ENCODE assay signal across 18 cellular contexts in genomic region chr9:133713960-133714495, GRCh38. TPM values are rescaled to one million over a fixed set of nuclear protein-coding genes. Genes with fewer than 3 reads are reported as not detected.
A peak's percentile ranks its signal among the peaks of the same experiment; 100 is the strongest.
DNase-seq lines count a peak whose midpoint lies in the region; ATAC-seq and TF ChIP-seq lines count a peak whose summit lies in the region.
"Had no signal": no experiment of that assay in that cellular context is flagged by ENCODE, and none has a peak within 500 bp of the region (broad histone marks: within the 10 kb centered on the region; RNA-seq: fewer than 3 reads in every experiment).

No MANE protein-coding gene starts in this region.

- H3K9me3 ChIP-seq in lower lobe of right lung (no peaks in the 10 kb centered on the region), smooth muscle cell (replicated peaks; ENCODE audit: low read depth) (no peaks in the 10 kb centered on the region)
- H3K9me3 ChIP-seq: heart left ventricle, thyroid gland had no signal

- WGBS in smooth muscle cell (ENCODE audit: low lambda C conversion rate): 71% methylated on average over 18 of the region's 18 CpGs

- H3K9ac ChIP-seq in smooth muscle cell (ENCODE audit: low read depth): peak overlapping the region; percentile 53
- H3K9ac ChIP-seq: GM23248 had no signal

- H3K27ac Mint-ChIP-seq in activated CD4-positive, alpha-beta T cell treated with anti-CD3 and anti-CD28 coated beads for 36 hours: no peak overlapping the region
- H3K27ac Mint-ChIP-seq in central memory CD8-positive, alpha-beta T cell (ENCODE audit: low read depth): peak overlapping the region; percentile 47
- H3K27ac Mint-ChIP-seq in stimulated activated naive B cell treated with anti-CD40 and anti-IgM and Interleukin-4, amounts not matched to agents 10 μg/mL and 1 μg/mL and 100 μg/mL, for 72 hours: no peak overlapping the region

- H3K27ac ChIP-seq in lower lobe of right lung (peak overlapping the region; percentile 18), smooth muscle cell (ENCODE audit: low read depth) (peak overlapping the region; percentile 97)
- H3K27ac ChIP-seq: GM23248, thyroid gland had no signal

- no peak for TF ChIP-seq CTCF in lower lobe of right lung (IDR thresholded peaks at IDR 0.05)
- TF ChIP-seq CTCF in smooth muscle cell (IDR thresholded peaks at IDR 0.05; ENCODE audit: borderline replicate concordance, insufficient read depth, poor library complexity, severe bottlenecking): no peak

- H3F3A ChIP-seq in smooth muscle cell (ENCODE audit: low read depth): peaks cover 7% of the 10 kb centered on the region

- H3K4me1 Mint-ChIP-seq in activated CD4-positive, alpha-beta T cell treated with anti-CD3 and anti-CD28 coated beads for 36 hours: peaks cover 14% of the 10 kb centered on the region
- peaks cover 17% of the 10 kb centered on the region for H3K4me1 Mint-ChIP-seq in central memory CD8-positive, alpha-beta T cell
- H3K4me1 Mint-ChIP-seq in stimulated activated naive B cell treated with anti-CD40 and anti-IgM and Interleukin-4, amounts not matched to agents 10 μg/mL and 1 μg/mL and 100 μg/mL, for 72 hours: peaks cover 11 to 13% of the 10 kb centered on the region in 2 donors

- peak; percentile 3 for DNase-seq in activated CD4-positive, alpha-beta T cell treated with anti-CD3 and anti-CD28 coated beads for 36 hours
- DNase-seq in activated CD4-positive, alpha-beta T cell treated with anti-CD3 and anti-CD28 coated beads, Interleukin-2, amount 50 U/mL, for 1 hour: no peak
- no peak for DNase-seq in central memory CD8-positive, alpha-beta T cell (ENCODE audit: low spot score in 2 of 2)
- peak; percentile 42 for DNase-seq in lower lobe of right lung
- DNase-seq in smooth muscle cell (lab: John Stamatoyannopoulos, UW; ENCODE audit: unreplicated experiment): no peak
- no peak for DNase-seq in stimulated activated naive B cell treated with anti-CD40 and anti-IgM and Interleukin-4, amounts not matched to agents 10 μg/mL and 1 μg/mL and 100 μg/mL, for 72 hours
- no peak for DNase-seq in hepatic stellate cell (ENCODE audit: low spot score)
- DNase-seq: activated T-cell treated with anti-CD3 and anti-CD28 coated beads, Interleukin-2, amount 50 U/mL, for 4 hours; CD4-positive, CD25-positive, alpha-beta regulatory T cell; DMS53; GM23248; NCI-H2107; NCI-H526 treated with DMSO at 0.1 percent for 48 hours had no signal

- no peak for ATAC-seq in activated CD4-positive, alpha-beta T cell treated with anti-CD3 and anti-CD28 coated beads for 36 hours
- no peak for ATAC-seq in central memory CD8-positive, alpha-beta T cell (replicated peaks; ENCODE audit: extremely low read depth, poor library complexity, severe bottlenecking)
- ATAC-seq in lower lobe of right lung: no peak
- ATAC-seq in stimulated activated naive B cell treated with anti-CD40 and anti-IgM and Interleukin-4, amounts not matched to agents 10 μg/mL and 1 μg/mL and 100 μg/mL, for 72 hours (replicated peaks): no peak
- no peak for ATAC-seq in HG02840 (IDR thresholded peaks at IDR 0.05; ENCODE audit: low FRiP score, unreplicated experiment)
- ATAC-seq: activated T-cell treated with anti-CD3 and anti-CD28 coated beads, Interleukin-2, amount 50 U/mL, for 4 hours; K562; PC-3 had no signal

- H3K9me3 Mint-ChIP-seq in activated CD4-positive, alpha-beta T cell treated with anti-CD3 and anti-CD28 coated beads for 36 hours (ENCODE audit: low read depth): no peaks in the 10 kb centered on the region
- H3K9me3 Mint-ChIP-seq in central memory CD8-positive, alpha-beta T cell: no peaks in the 10 kb centered on the region
- peaks cover 0 to 2% of the 10 kb centered on the region in 2 donors for H3K9me3 Mint-ChIP-seq in stimulated activated naive B cell treated with anti-CD40 and anti-IgM and Interleukin-4, amounts not matched to agents 10 μg/mL and 1 μg/mL and 100 μg/mL, for 72 hours
- H3K9me3 Mint-ChIP-seq: activated T-cell treated with anti-CD3 and anti-CD28 coated beads, Interleukin-2, amount 50 U/mL, for 4 hours; CD4-positive, CD25-positive, alpha-beta regulatory T cell had no signal

- H3K36me3 ChIP-seq in lower lobe of right lung: no peaks in the 10 kb centered on the region
- H3K36me3 ChIP-seq in smooth muscle cell (ENCODE audit: low read depth): no peaks in the 10 kb centered on the region
- H3K36me3 ChIP-seq: heart left ventricle, thyroid gland had no signal

- H2AFZ ChIP-seq in smooth muscle cell (ENCODE audit: low read depth): no peak overlapping the region
- H2AFZ ChIP-seq: GM23248 had no signal

- H3K27me3 ChIP-seq in lower lobe of right lung (ENCODE audit: low read depth): no peaks in the 10 kb centered on the region
- H3K27me3 ChIP-seq in smooth muscle cell (ENCODE audit: low read depth): no peaks in the 10 kb centered on the region
- H3K27me3 ChIP-seq: thyroid gland had no signal

- POLR2A ChIA-PET in activated CD4-positive, alpha-beta T cell treated with anti-CD3 and anti-CD28 coated beads for 36 hours (lab: Charles Lee): no interaction called here

- peak overlapping the region; percentile 76 for H3K4me2 ChIP-seq in smooth muscle cell

- no peak overlapping the region for H3K4me3 Mint-ChIP-seq in activated CD4-positive, alpha-beta T cell treated with anti-CD3 and anti-CD28 coated beads for 36 hours
- H3K4me3 Mint-ChIP-seq in central memory CD8-positive, alpha-beta T cell: no peak overlapping the region
- H3K4me3 Mint-ChIP-seq in stimulated activated naive B cell treated with anti-CD40 and anti-IgM and Interleukin-4, amounts not matched to agents 10 μg/mL and 1 μg/mL and 100 μg/mL, for 72 hours: no peak overlapping the region
- H3K4me3 Mint-ChIP-seq: activated T-cell treated with anti-CD3 and anti-CD28 coated beads, Interleukin-2, amount 50 U/mL, for 4 hours; CD4-positive, CD25-positive, alpha-beta regulatory T cell had no signal

- H3K4me1 ChIP-seq in lower lobe of right lung: peaks cover 14% of the 10 kb centered on the region
- no peaks in the 10 kb centered on the region for H3K4me1 ChIP-seq in smooth muscle cell (ENCODE audit: low read depth)

- no peaks in the 10 kb centered on the region for H4K20me1 ChIP-seq in smooth muscle cell (ENCODE audit: low read depth)

- no peak overlapping the region for H3K4me3 ChIP-seq in lower lobe of right lung
- H3K4me3 ChIP-seq in smooth muscle cell: no peak overlapping the region
- H3K4me3 ChIP-seq: GM23248, heart left ventricle, K562, thyroid gland had no signal

- intact Hi-C loops in activated CD4-positive, alpha-beta T cell treated with anti-CD3 and anti-CD28 coated beads for 36 hours (cut with DNase I, micrococcal nuclease): no loop called here
- intact Hi-C loops in lower lobe of right lung (cut with DNase I): no loop called here

- CTCF ChIA-PET in activated CD4-positive, alpha-beta T cell treated with anti-CD3 and anti-CD28 coated beads for 36 hours (lab: Charles Lee): interaction anchor here (0.7 to 1.8 kb wide), 3 partner anchors 13 to 361 kb away, joined by 3 to 7 read pairs (median 4); no protein-coding TSS in a partner anchor

- no peaks in the 10 kb centered on the region for H3K79me2 ChIP-seq in smooth muscle cell (ENCODE audit: low read depth)

- H3K36me3 Mint-ChIP-seq in activated CD4-positive, alpha-beta T cell treated with anti-CD3 and anti-CD28 coated beads for 36 hours (ENCODE audit: low read depth): no peaks in the 10 kb centered on the region
- no peaks in the 10 kb centered on the region for H3K36me3 Mint-ChIP-seq in central memory CD8-positive, alpha-beta T cell (ENCODE audit: insufficient read depth)
- H3K36me3 Mint-ChIP-seq in stimulated activated naive B cell treated with anti-CD40 and anti-IgM and Interleukin-4, amounts not matched to agents 10 μg/mL and 1 μg/mL and 100 μg/mL, for 72 hours: peaks cover under 1 to 3% of the 10 kb centered on the region in 2 donors
- H3K36me3 Mint-ChIP-seq: CD4-positive, CD25-positive, alpha-beta regulatory T cell had no signal

- H3K27me3 Mint-ChIP-seq in activated CD4-positive, alpha-beta T cell treated with anti-CD3 and anti-CD28 coated beads for 36 hours: no peaks in the 10 kb centered on the region
- peaks cover 28% of the 10 kb centered on the region for H3K27me3 Mint-ChIP-seq in central memory CD8-positive, alpha-beta T cell
- H3K27me3 Mint-ChIP-seq in stimulated activated naive B cell treated with anti-CD40 and anti-IgM and Interleukin-4, amounts not matched to agents 10 μg/mL and 1 μg/mL and 100 μg/mL, for 72 hours: peaks cover 33 to 52% of the 10 kb centered on the region in 2 donors
- H3K27me3 Mint-ChIP-seq: CD4-positive, CD25-positive, alpha-beta regulatory T cell had no signal

RNA-seq across cellular contexts. Expression of gene SARDH, which starts 24.1 kb away (rescaled TPM):
- total RNA-seq in activated CD4-positive, alpha-beta T cell treated with anti-CD3 and anti-CD28 coated beads for 36 hours: 1 to 10 TPM; 7.8 to 8.2 TPM
- 3.4 TPM for total RNA-seq in lower lobe of right lung
- 3.3 and 4.5 TPM in 2 replicates for total RNA-seq in smooth muscle cell
- 10.1 and 11.8 TPM in 2 replicates for polyA plus RNA-seq in smooth muscle cell
- total RNA-seq: K562 had no signal

Comparison
In these comparisons a context has a peak if more than half of its experiments do, and no peak if none do; other contexts are left out.
1. DNase-seq: peak in activated CD4-positive, alpha-beta T cell treated with anti-CD3 and anti-CD28 coated beads for 36 hours (single experiment) and lower lobe of right lung (single experiment); none in activated CD4-positive, alpha-beta T cell treated with anti-CD3 and anti-CD28 coated beads, Interleukin-2, amount 50 U/mL, for 1 hour (single experiment), central memory CD8-positive, alpha-beta T cell (0 of 2), smooth muscle cell (single experiment), stimulated activated naive B cell treated with anti-CD40 and anti-IgM and Interleukin-4, amounts not matched to agents 10 μg/mL and 1 μg/mL and 100 μg/mL, for 72 hours (single experiment) and hepatic stellate cell (single experiment).